ENCODE assay signal across 1 cellular context in the genomic region with DNA sequence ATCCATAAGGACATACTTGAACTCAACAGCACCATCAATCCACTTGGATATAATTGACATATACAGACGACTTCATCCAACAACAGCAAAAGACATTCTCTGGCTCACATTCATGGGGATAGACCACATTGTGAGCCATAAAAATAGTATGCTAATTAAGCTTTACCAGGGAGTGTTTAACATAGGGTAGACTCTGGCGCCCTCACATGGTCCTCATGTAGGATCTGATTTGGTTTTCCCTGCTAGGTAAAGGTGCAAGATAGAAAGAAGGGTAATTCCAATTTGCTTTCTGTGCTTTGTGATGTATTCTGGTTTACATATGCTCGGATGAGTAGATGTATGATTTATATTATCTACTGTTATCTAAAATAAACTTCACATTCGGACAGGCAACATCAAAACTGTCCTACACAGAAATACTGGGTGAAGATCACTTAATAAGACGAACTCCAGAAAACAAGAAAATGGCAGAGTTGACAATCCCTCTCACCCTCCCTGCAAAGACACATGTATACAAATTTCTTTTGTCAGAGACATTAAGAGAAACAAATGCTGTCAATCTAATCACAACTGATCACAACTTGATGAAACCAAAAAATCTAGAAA.
TF ChIP-seq lines count a peak whose summit lies in the region.

No MANE protein-coding gene starts in this region.

TF ChIP-seq in K562, 482 proteins besides CTCF, POLR2A, EP300 and RAD21 (continued from another document):
- TF ChIP-seq, protein P1, sequence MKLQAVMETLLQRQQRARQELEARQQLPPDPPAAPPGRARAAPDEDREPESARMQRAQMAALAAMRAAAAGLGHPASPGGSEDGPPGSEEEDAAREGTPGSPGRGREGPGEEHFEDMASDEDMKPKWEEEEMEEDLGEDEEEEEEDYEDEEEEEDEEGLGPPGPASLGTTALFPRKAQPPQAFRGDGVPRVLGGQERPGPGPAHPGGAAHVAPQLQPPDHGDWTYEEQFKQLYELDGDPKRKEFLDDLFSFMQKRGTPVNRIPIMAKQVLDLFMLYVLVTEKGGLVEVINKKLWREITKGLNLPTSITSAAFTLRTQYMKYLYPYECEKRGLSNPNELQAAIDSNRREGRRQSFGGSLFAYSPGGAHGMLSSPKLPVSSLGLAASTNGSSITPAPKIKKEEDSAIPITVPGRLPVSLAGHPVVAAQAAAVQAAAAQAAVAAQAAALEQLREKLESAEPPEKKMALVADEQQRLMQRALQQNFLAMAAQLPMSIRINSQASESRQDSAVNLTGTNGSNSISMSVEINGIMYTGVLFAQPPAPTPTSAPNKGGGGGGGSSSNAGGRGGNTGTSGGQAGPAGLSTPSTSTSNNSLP (IDR thresholded peaks at IDR 0.05; ENCODE audit: borderline replicate concordance, low read depth, low read length): peak; percentile 68; the same call in 1 of the 2 replicates
- TF ChIP-seq ZNF121 (CRISPR knock-in tag; conservative IDR thresholded peaks at IDR 0.05) (no peak), PTRF (tag; IDR thresholded peaks at IDR 0.05) (no peak), ARID2 (IDR thresholded peaks at IDR 0.05) (peak; percentile 72; the same call in 1 of the 2 replicates), SMC3 (conservative IDR thresholded peaks at IDR 0.05; ENCODE audit: insufficient read depth, low read depth, low read length) (peak; percentile 61), SOX6 (IDR thresholded peaks at IDR 0.05) (peak; percentile 44; the same call in 1 of the 2 replicates), DPF2 (IDR thresholded peaks at IDR 0.05) (0 out of 2 replicates have a peak, but pooled peaks have one; percentile 8), NELFE (IDR thresholded peaks at IDR 0.05; ENCODE audit: insufficient read depth, insufficient read length) (no peak), CC2D1A (IDR thresholded peaks at IDR 0.05) (peak; percentile 79), KLF16 (IDR thresholded peaks at IDR 0.05) (peak; percentile 32; the same call in 1 of the 2 replicates), JUND (IDR thresholded peaks at IDR 0.05; ENCODE audit: borderline replicate concordance, low read depth, low read length) (0 out of 2 replicates have a peak, but pooled peaks have one; percentile 30), JUND (tag; IDR thresholded peaks at IDR 0.05; ENCODE audit: borderline replicate concordance, low read depth, low read length) (no peak; the same call in 2 of the 3 replicates), GATAD2B (IDR thresholded peaks at IDR 0.05; ENCODE audit: borderline replicate concordance) (no peak), ARNT (IDR thresholded peaks at IDR 0.05) (peak in 1 of 2 experiments; percentile 28; a peak in 1 of 4 replicates), GATA2 (CRISPR knock-in tag; IDR thresholded peaks at IDR 0.05) (peak; percentile 54; the same call in 1 of the 2 replicates), RCOR1 (IDR thresholded peaks at IDR 0.05; ENCODE audit: borderline replicate concordance in 1 of 2, low read depth in 2 of 2, low read length in 2 of 2) (0 out of 4 replicates have a peak, but pooled peaks of 1 of the 2 experiments have one; percentile 24), FOSL1 (tag; conservative IDR thresholded peaks at IDR 0.05) (peak; percentile 9; the same call in 1 of the 2 replicates), SP1 (CRISPR knock-in tag; IDR thresholded peaks at IDR 0.05) (0 out of 2 replicates have a peak, but pooled peaks have one; percentile 31)
- TF ChIP-seq, protein P2, sequence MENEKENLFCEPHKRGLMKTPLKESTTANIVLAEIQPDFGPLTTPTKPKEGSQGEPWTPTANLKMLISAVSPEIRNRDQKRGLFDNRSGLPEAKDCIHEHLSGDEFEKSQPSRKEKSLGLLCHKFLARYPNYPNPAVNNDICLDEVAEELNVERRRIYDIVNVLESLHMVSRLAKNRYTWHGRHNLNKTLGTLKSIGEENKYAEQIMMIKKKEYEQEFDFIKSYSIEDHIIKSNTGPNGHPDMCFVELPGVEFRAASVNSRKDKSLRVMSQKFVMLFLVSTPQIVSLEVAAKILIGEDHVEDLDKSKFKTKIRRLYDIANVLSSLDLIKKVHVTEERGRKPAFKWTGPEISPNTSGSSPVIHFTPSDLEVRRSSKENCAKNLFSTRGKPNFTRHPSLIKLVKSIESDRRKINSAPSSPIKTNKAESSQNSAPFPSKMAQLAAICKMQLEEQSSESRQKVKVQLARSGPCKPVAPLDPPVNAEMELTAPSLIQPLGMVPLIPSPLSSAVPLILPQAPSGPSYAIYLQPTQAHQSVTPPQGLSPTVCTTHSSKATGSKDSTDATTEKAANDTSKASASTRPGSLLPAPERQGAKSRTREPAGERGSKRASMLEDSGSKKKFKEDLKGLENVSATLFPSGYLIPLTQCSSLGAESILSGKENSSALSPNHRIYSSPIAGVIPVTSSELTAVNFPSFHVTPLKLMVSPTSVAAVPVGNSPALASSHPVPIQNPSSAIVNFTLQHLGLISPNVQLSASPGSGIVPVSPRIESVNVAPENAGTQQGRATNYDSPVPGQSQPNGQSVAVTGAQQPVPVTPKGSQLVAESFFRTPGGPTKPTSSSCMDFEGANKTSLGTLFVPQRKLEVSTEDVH (IDR thresholded peaks at IDR 0.05; ENCODE audit: low read depth, partially characterized antibody): peak; percentile 33
- TF ChIP-seq, protein P3, sequence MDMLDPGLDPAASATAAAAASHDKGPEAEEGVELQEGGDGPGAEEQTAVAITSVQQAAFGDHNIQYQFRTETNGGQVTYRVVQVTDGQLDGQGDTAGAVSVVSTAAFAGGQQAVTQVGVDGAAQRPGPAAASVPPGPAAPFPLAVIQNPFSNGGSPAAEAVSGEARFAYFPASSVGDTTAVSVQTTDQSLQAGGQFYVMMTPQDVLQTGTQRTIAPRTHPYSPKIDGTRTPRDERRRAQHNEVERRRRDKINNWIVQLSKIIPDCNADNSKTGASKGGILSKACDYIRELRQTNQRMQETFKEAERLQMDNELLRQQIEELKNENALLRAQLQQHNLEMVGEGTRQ (CRISPR knock-in tag; IDR thresholded peaks at IDR 0.05): no peak
- TF ChIP-seq, protein P4, sequence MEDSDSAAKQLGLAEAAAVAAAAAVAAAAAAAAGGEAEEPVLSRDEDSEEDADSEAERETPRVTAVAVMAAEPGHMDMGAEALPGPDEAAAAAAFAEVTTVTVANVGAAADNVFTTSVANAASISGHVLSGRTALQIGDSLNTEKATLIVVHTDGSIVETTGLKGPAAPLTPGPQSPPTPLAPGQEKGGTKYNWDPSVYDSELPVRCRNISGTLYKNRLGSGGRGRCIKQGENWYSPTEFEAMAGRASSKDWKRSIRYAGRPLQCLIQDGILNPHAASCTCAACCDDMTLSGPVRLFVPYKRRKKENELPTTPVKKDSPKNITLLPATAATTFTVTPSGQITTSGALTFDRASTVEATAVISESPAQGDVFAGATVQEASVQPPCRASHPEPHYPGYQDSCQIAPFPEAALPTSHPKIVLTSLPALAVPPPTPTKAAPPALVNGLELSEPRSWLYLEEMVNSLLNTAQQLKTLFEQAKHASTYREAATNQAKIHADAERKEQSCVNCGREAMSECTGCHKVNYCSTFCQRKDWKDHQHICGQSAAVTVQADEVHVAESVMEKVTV (CRISPR knock-in tag; IDR thresholded peaks at IDR 0.05): peak; percentile 63; the same call in 1 of the 2 replicates
- TF ChIP-seq, protein P5, sequence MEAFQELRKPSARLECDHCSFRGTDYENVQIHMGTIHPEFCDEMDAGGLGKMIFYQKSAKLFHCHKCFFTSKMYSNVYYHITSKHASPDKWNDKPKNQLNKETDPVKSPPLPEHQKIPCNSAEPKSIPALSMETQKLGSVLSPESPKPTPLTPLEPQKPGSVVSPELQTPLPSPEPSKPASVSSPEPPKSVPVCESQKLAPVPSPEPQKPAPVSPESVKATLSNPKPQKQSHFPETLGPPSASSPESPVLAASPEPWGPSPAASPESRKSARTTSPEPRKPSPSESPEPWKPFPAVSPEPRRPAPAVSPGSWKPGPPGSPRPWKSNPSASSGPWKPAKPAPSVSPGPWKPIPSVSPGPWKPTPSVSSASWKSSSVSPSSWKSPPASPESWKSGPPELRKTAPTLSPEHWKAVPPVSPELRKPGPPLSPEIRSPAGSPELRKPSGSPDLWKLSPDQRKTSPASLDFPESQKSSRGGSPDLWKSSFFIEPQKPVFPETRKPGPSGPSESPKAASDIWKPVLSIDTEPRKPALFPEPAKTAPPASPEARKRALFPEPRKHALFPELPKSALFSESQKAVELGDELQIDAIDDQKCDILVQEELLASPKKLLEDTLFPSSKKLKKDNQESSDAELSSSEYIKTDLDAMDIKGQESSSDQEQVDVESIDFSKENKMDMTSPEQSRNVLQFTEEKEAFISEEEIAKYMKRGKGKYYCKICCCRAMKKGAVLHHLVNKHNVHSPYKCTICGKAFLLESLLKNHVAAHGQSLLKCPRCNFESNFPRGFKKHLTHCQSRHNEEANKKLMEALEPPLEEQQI (IDR thresholded peaks at IDR 0.05): peak; percentile 73
- TF ChIP-seq, protein P6, sequence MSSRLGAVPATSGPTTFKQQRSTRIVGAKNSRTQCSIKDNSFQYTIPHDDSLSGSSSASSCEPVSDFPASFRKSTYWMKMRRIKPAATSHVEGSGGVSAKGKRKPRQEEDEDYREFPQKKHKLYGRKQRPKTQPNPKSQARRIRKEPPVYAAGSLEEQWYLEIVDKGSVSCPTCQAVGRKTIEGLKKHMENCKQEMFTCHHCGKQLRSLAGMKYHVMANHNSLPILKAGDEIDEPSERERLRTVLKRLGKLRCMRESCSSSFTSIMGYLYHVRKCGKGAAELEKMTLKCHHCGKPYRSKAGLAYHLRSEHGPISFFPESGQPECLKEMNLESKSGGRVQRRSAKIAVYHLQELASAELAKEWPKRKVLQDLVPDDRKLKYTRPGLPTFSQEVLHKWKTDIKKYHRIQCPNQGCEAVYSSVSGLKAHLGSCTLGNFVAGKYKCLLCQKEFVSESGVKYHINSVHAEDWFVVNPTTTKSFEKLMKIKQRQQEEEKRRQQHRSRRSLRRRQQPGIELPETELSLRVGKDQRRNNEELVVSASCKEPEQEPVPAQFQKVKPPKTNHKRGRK (tag; IDR thresholded peaks at IDR 0.05): no peak
